Comparison of ENCODE assay signal across 16 cellular contexts in genomic region chr6:141467881-141468280, GRCh38.
DNase-seq lines count a peak whose midpoint lies in the region; ATAC-seq and TF ChIP-seq lines count a peak whose summit lies in the region.
"Had no signal": no experiment of that assay in that cellular context is flagged by ENCODE, and none has a peak within 500 bp of the region (broad histone marks: within the 10 kb centered on the region; RNA-seq: fewer than 3 reads in every experiment).

No MANE protein-coding gene starts in this region.

- H3K4me3 Mint-ChIP-seq in WTC11 (no peak overlapping the region), endothelial cell (ENCODE audit: unreplicated experiment) (no peak overlapping the region)
- H3K4me3 Mint-ChIP-seq: brain, IgD-negative memory B cell had no signal

- CTCF ChIA-PET in WTC11 (lab: Charles Lee) = no interaction called here

- no peak for TF ChIP-seq CTCF in WTC11 (IDR thresholded peaks at IDR 0.05)
- TF ChIP-seq CTCF in endothelial cell (IDR thresholded peaks at IDR 0.05; ENCODE audit: unreplicated experiment) = no peak

- ATAC-seq in HG02588 (IDR thresholded peaks at IDR 0.05; ENCODE audit: unreplicated experiment) (peak; percentile 32), WTC11 (no peak), GM18858 (IDR thresholded peaks at IDR 0.05; ENCODE audit: unreplicated experiment) (no peak)

- POLR2A ChIA-PET in WTC11 (lab: Charles Lee) = interaction anchor here (0.6 kb wide), 1 partner anchor 8 kb away, joined by 5 read pairs; no protein-coding TSS in a partner anchor

- H3K36me3 Mint-ChIP-seq in WTC11 (peaks cover 51% of the 10 kb centered on the region), endothelial cell (ENCODE audit: low read depth, unreplicated experiment) (no peaks in the 10 kb centered on the region)
- H3K36me3 Mint-ChIP-seq: brain, IgD-negative memory B cell had no signal

- H3K27me3 Mint-ChIP-seq in WTC11 (ENCODE audit: low read depth) (no peaks in the 10 kb centered on the region; the same call in 1 of the 2 replicates), endothelial cell (ENCODE audit: unreplicated experiment) (no peaks in the 10 kb centered on the region)
- H3K27me3 Mint-ChIP-seq: brain, IgD-negative memory B cell had no signal

- H3K9me3 Mint-ChIP-seq in WTC11 (peaks cover 54% of the 10 kb centered on the region), endothelial cell (ENCODE audit: unreplicated experiment) (no peaks in the 10 kb centered on the region)

- H3K27ac Mint-ChIP-seq in WTC11 (peak overlapping the region; percentile 93), endothelial cell (ENCODE audit: unreplicated experiment) (no peak overlapping the region)
- H3K27ac Mint-ChIP-seq: brain, IgD-negative memory B cell had no signal

- peak; percentile 13 for DNase-seq in DMS79 (lab: John Stamatoyannopoulos, UW)
- no peak for DNase-seq in WTC11 (ENCODE audit: low spot score)
- DNase-seq in glomerular visceral epithelial cell (ENCODE audit: extremely low spot score) = peak; percentile 54
- DNase-seq in endothelial cell (ENCODE audit: low spot score) = no peak
- no peak for DNase-seq in middle frontal gyrus (ENCODE audit: extremely low spot score, low spot score)
- DNase-seq in midbrain (lab: John Stamatoyannopoulos, UW) = no peak
- DNase-seq: activated CD4-positive, alpha-beta T cell treated with anti-CD3 and anti-CD28 coated beads for 48 hours; activated CD8-positive, alpha-beta memory T cell treated with anti-CD3 and anti-CD28 coated beads, Interleukin-2, amount 50 U/mL, for 4 hours; dorsolateral prefrontal cortex; NCI-H345; stimulated activated CD4-positive, alpha-beta T cell treated with anti-CD3 and anti-CD28 coated beads, Interleukin-2, amount 100 ng/mL, for 48 hours; T1000 had no signal

- H3K4me1 Mint-ChIP-seq in WTC11 (peaks cover 57% of the 10 kb centered on the region), endothelial cell (ENCODE audit: unreplicated experiment) (peaks cover 3% of the 10 kb centered on the region)

TF ChIP-seq in WTC11, 78 proteins besides CTCF, POLR2A, EP300 and RAD21:
- no peak for TF ChIP-seq AR (CRISPR knock-in tag; IDR thresholded peaks at IDR 0.05)
- TF ChIP-seq TEAD4 (CRISPR knock-in tag; IDR thresholded peaks at IDR 0.05) = no peak
- TF ChIP-seq ATF3 (CRISPR knock-in tag; conservative IDR thresholded peaks at IDR 0.05) = no peak
- no peak for TF ChIP-seq CBFB (CRISPR knock-in tag; IDR thresholded peaks at IDR 0.05; ENCODE audit: low read depth)
- no peak for TF ChIP-seq MXD4 (CRISPR knock-in tag; IDR thresholded peaks at IDR 0.05; ENCODE audit: borderline replicate concordance)
- no peak for TF ChIP-seq JUN (CRISPR knock-in tag; IDR thresholded peaks at IDR 0.05)
- no peak for TF ChIP-seq PREB (CRISPR knock-in tag; IDR thresholded peaks at IDR 0.05; ENCODE audit: borderline replicate concordance)
TF ChIP-seq in WTC11: peak in this region for 0.

Comparison
In these comparisons a context has a peak if more than half of its experiments do, and no peak if none do; other contexts are left out.
1. DNase-seq: peak in DMS79 (single experiment) and glomerular visceral epithelial cell (single experiment); none in WTC11 (single experiment), endothelial cell (single experiment), middle frontal gyrus (single experiment) and midbrain (single experiment).